Comparison of ENCODE assay signal across 24 cellular contexts in genomic region chr3:963255-963654, GRCh38.
"Had no signal": no experiment of that assay in that cellular context is flagged by ENCODE, and none has a peak within 500 bp of the region (broad histone marks: within the 10 kb centered on the region; RNA-seq: fewer than 3 reads in every experiment).

No MANE protein-coding gene starts in this region.

- H3K4me3 ChIP-seq: colonic mucosa, esophagus squamous epithelium, gastroesophageal sphincter, heart right ventricle, left lung, lower lobe of right lung had no signal

- H3K4me3 Mint-ChIP-seq: dendritic cell treated with granulocyte-macrophage colony-stimulating factor and Interleukin-4, amounts not matched to agents 40 ng/mL and 50 ng/mL, for 4 days; effector memory CD8-positive, alpha-beta T cell; endodermal cell; memory B cell had no signal

- H3K27ac ChIP-seq: colonic mucosa, esophagus squamous epithelium, gastroesophageal sphincter, heart right ventricle, left lung, lower lobe of right lung had no signal

- DNase-seq: cerebellar nuclear complex; colonic mucosa; cortex of kidney; effector CD8-positive, alpha-beta T cell; effector memory CD8-positive, alpha-beta T cell; endodermal cell; esophagus squamous epithelium; foreskin fibroblast; heart right ventricle; hippocampal formation; left cardiac atrium; left lung; left ventricle myocardium superior; lower lobe of right lung; mesendoderm; midbrain had no signal

- ATAC-seq: effector memory CD8-positive, alpha-beta T cell; gastroesophageal sphincter; heart right ventricle; left cardiac atrium; left lung; left ventricle myocardium superior; lower lobe of right lung had no signal

- H3K27ac Mint-ChIP-seq: dendritic cell treated with granulocyte-macrophage colony-stimulating factor and Interleukin-4, amounts not matched to agents 40 ng/mL and 50 ng/mL, for 4 days; effector memory CD8-positive, alpha-beta T cell; endodermal cell; memory B cell had no signal

- FAIRE-seq: endometrium, endothelial cell of umbilical vein, frontal cortex, islet of Langerhans, keratinocyte had no signal

- H3K9me3 ChIP-seq: colonic mucosa, gastroesophageal sphincter, lower lobe of right lung had no signal

- H3K27me3 Mint-ChIP-seq: dendritic cell treated with granulocyte-macrophage colony-stimulating factor and Interleukin-4, amounts not matched to agents 40 ng/mL and 50 ng/mL, for 4 days; effector memory CD8-positive, alpha-beta T cell; memory B cell had no signal

- H3K36me3 ChIP-seq: colonic mucosa, esophagus squamous epithelium, gastroesophageal sphincter, heart right ventricle, left lung, lower lobe of right lung had no signal

- H3K27me3 ChIP-seq: colonic mucosa, esophagus squamous epithelium, gastroesophageal sphincter, heart right ventricle, left lung had no signal

- H3K4me1 Mint-ChIP-seq: memory B cell had no signal

- H3K4me1 ChIP-seq: colonic mucosa, esophagus squamous epithelium, gastroesophageal sphincter, heart right ventricle, left lung, lower lobe of right lung had no signal
